15 cellular contexts compared by ENCODE assay signal in the genomic region with DNA sequence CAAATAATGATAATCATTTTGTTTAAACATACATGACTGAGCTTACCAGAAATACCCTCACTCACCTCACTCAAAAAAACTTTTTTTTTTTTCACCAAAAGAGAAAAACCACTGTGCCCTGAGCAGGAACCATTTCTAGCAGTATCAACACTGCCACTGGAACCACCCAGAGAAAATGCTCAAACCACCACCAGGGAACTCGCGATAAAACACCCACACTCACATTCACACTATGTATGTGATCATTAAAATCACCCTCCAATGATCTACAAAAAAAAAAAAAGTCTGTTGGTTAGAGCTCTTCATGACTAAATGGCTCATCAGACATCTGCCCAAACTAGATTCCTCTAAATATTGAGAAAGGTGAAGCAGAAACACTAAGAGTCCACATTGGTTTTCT. TPM values are rescaled to one million over a fixed set of nuclear protein-coding genes. Genes with fewer than 3 reads are reported as not detected.
A peak's percentile ranks its signal among the peaks of the same experiment; 100 is the strongest.
DNase-seq lines count a peak whose midpoint lies in the region; ATAC-seq lines count a peak whose summit lies in the region.
"Had no signal": no experiment of that assay in that cellular context is flagged by ENCODE, and none has a peak within 500 bp of the region (broad histone marks: within the 10 kb centered on the region; RNA-seq: fewer than 3 reads in every experiment).

No MANE protein-coding gene starts in this region.

- H3K27ac Mint-ChIP-seq in activated T-cell treated with anti-CD3 and anti-CD28 coated beads, Interleukin-2, amount 50 U/mL, for 24 hours = peak overlapping the region; percentile 76
- H3K27ac Mint-ChIP-seq in natural killer cell treated with Interleukin-12 subunit alpha and Interleukin-12 subunit beta and Interleukin-15 and Interleukin-18, amount 100 ng/mL, for 72 hours = peak overlapping the region; percentile 32 to 90
- H3K27ac Mint-ChIP-seq: GM23338 had no signal

- no peaks in the 10 kb centered on the region for H3K9me3 Mint-ChIP-seq in activated T-cell treated with anti-CD3 and anti-CD28 coated beads, Interleukin-2, amount 50 U/mL, for 24 hours
- no peaks in the 10 kb centered on the region for H3K9me3 Mint-ChIP-seq in natural killer cell treated with Interleukin-12 subunit alpha and Interleukin-12 subunit beta and Interleukin-15 and Interleukin-18, amount 100 ng/mL, for 72 hours
- H3K9me3 Mint-ChIP-seq: GM23338 had no signal

- no peak for DNase-seq in activated T-cell treated with anti-CD3 and anti-CD28 coated beads, Interleukin-2, amount 50 U/mL, for 24 hours
- DNase-seq in activated T-cell treated with anti-CD3 and anti-CD28 coated beads, Interleukin-2, amount 50 U/mL, for 48 hours = no peak
- DNase-seq in stimulated activated CD4-positive, alpha-beta T cell treated with anti-CD3 and anti-CD28 coated beads, Interleukin-4, amount 100 ng/mL, for 24 hours = peak; percentile 28
- DNase-seq in stimulated activated CD4-positive, alpha-beta T cell treated with anti-CD3 and anti-CD28 coated beads, Interleukin-2, amount 100 ng/mL, for 48 hours = no peak
- no peak for DNase-seq in natural killer cell treated with Interleukin-12 subunit alpha and Interleukin-12 subunit beta and Interleukin-15 and Interleukin-18, amount 100 ng/mL, for 72 hours (ENCODE audit: low spot score)
- no peak for DNase-seq in SKM-1 treated with dmso at 0.1 percent for 144 hours (lab: John Stamatoyannopoulos, UW; ENCODE audit: unreplicated experiment)
- DNase-seq: CD4-positive, alpha-beta memory T cell; HCEC 1CT; MV-4-11; NCI-H1694 treated with DMSO at 0.1 percent for 48 hours; NCI-H748 treated with DMSO at 0.1 percent for 48 hours; NK-92 treated with Interleukin-12 subunit alpha and Interleukin-12 subunit beta, amount 100 ng/mL, for 24 hours; Peyer's patch had no signal

- ATAC-seq in natural killer cell treated with Interleukin-12 subunit alpha and Interleukin-12 subunit beta and Interleukin-15 and Interleukin-18, amount 100 ng/mL, for 72 hours = peak; percentile 51 to 69
- ATAC-seq in HG03439 (IDR thresholded peaks at IDR 0.05; ENCODE audit: unreplicated experiment) = no peak
- ATAC-seq: GM23338 had no signal

- H3K4me3 Mint-ChIP-seq in activated T-cell treated with anti-CD3 and anti-CD28 coated beads, Interleukin-2, amount 50 U/mL, for 24 hours = no peak overlapping the region
- peak overlapping the region; percentile 17 for H3K4me3 Mint-ChIP-seq in natural killer cell treated with Interleukin-12 subunit alpha and Interleukin-12 subunit beta and Interleukin-15 and Interleukin-18, amount 100 ng/mL, for 72 hours
- H3K4me3 Mint-ChIP-seq: GM23338 had no signal

- H3K36me3 Mint-ChIP-seq in activated T-cell treated with anti-CD3 and anti-CD28 coated beads, Interleukin-2, amount 50 U/mL, for 24 hours (ENCODE audit: low read depth) = peaks cover 82% of the 10 kb centered on the region
- peaks cover 5% of the 10 kb centered on the region for H3K36me3 Mint-ChIP-seq in natural killer cell treated with Interleukin-12 subunit alpha and Interleukin-12 subunit beta and Interleukin-15 and Interleukin-18, amount 100 ng/mL, for 72 hours

- H3K27me3 Mint-ChIP-seq in activated T-cell treated with anti-CD3 and anti-CD28 coated beads, Interleukin-2, amount 50 U/mL, for 24 hours = no peaks in the 10 kb centered on the region
- H3K27me3 Mint-ChIP-seq in natural killer cell treated with Interleukin-12 subunit alpha and Interleukin-12 subunit beta and Interleukin-15 and Interleukin-18, amount 100 ng/mL, for 72 hours = no peaks in the 10 kb centered on the region
- H3K27me3 Mint-ChIP-seq: CD4-positive, alpha-beta memory T cell had no signal

- H3K4me1 Mint-ChIP-seq in activated T-cell treated with anti-CD3 and anti-CD28 coated beads, Interleukin-2, amount 50 U/mL, for 24 hours (ENCODE audit: low read depth) = peaks cover 69% of the 10 kb centered on the region
- H3K4me1 Mint-ChIP-seq in natural killer cell treated with Interleukin-12 subunit alpha and Interleukin-12 subunit beta and Interleukin-15 and Interleukin-18, amount 100 ng/mL, for 72 hours (ENCODE audit: low read depth in 2 of 2) = peaks cover 39 to 70% of the 10 kb centered on the region in 2 donors
- H3K4me1 Mint-ChIP-seq: GM23338 had no signal

RNA-seq across cellular contexts. Expression of a gene that starts 11.5 kb away (rescaled TPM):
- 100 to 1,000 TPM in 1 of 2 donors, 10 to 100 TPM in 1; 57.4 to 125 TPM for total RNA-seq in natural killer cell treated with Interleukin-12 subunit alpha and Interleukin-12 subunit beta and Interleukin-15 and Interleukin-18, amount 100 ng/mL, for 72 hours
